Comparison of ENCODE assay signal across 1 cellular context in genomic region chr12:25328082-25328712, GRCh38.
A peak's percentile ranks its signal among the peaks of the same experiment; 100 is the strongest.
TF ChIP-seq lines count a peak whose summit lies in the region.

No MANE protein-coding gene starts in this region.

TF ChIP-seq in HEK293, 187 proteins besides CTCF, POLR2A, EP300 and RAD21 (continued from another document and continues in another):
- no peak; the same call in 1 of the 2 replicates for TF ChIP-seq ZNF518A (tag by site-specific recombination; conservative IDR thresholded peaks at IDR 0.05; ENCODE audit: low read depth)
- TF ChIP-seq ZNF704 (tag by site-specific recombination; IDR thresholded peaks at IDR 0.05) = no peak
- TF ChIP-seq ZNF600 (tag by site-specific recombination; IDR thresholded peaks at IDR 0.05) = 0 out of 2 replicates have a peak, but pooled peaks have one; percentile 23
- TF ChIP-seq ZNF747 (tag by site-specific recombination; IDR thresholded peaks at IDR 0.05) = no peak
- no peak for TF ChIP-seq ZNF292 (tag by site-specific recombination; IDR thresholded peaks at IDR 0.05; ENCODE audit: borderline replicate concordance, low read depth)
- TF ChIP-seq ZFP41 (tag by site-specific recombination; IDR thresholded peaks at IDR 0.05; ENCODE audit: borderline replicate concordance) = no peak
- no peak for TF ChIP-seq ZNF645 (tag by site-specific recombination; IDR thresholded peaks at IDR 0.05)
- TF ChIP-seq ZNF596 (tag by site-specific recombination; IDR thresholded peaks at IDR 0.05) = no peak
- no peak for TF ChIP-seq GLI4 (tag by site-specific recombination; IDR thresholded peaks at IDR 0.05)
- TF ChIP-seq PRDM4 (tag by site-specific recombination; IDR thresholded peaks at IDR 0.05) = no peak
- no peak for TF ChIP-seq ZNF274 (IDR thresholded peaks at IDR 0.05; ENCODE audit: low read length)
- no peak for TF ChIP-seq ZNF274 (tag by site-specific recombination; IDR thresholded peaks at IDR 0.05; ENCODE audit: borderline replicate concordance)
- TF ChIP-seq ZSCAN16 (tag by site-specific recombination; IDR thresholded peaks at IDR 0.05) = no peak
- TF ChIP-seq REPIN1 (tag by site-specific recombination; IDR thresholded peaks at IDR 0.05; ENCODE audit: low read depth) = no peak
- peak; percentile 26; the same call in 1 of the 2 replicates for TF ChIP-seq ZNF398 (tag by site-specific recombination; IDR thresholded peaks at IDR 0.05)
- TF ChIP-seq ZNF391 (tag by site-specific recombination; IDR thresholded peaks at IDR 0.05; ENCODE audit: borderline replicate concordance, low read depth) = no peak
- no peak for TF ChIP-seq YY2 (tag by site-specific recombination; IDR thresholded peaks at IDR 0.05)
- no peak for TF ChIP-seq ZSCAN23 (tag by site-specific recombination; IDR thresholded peaks at IDR 0.05)
- TF ChIP-seq ZNF660 (tag by site-specific recombination; IDR thresholded peaks at IDR 0.05) = peak; percentile 58; the same call in 1 of the 2 replicates
- no peak for TF ChIP-seq ZNF560 (tag by site-specific recombination; IDR thresholded peaks at IDR 0.05; ENCODE audit: borderline replicate concordance)
- TF ChIP-seq ZNF843 (tag by site-specific recombination; IDR thresholded peaks at IDR 0.05) = peak; percentile 80
- peak; percentile 80 for TF ChIP-seq INSM2 (tag by site-specific recombination; IDR thresholded peaks at IDR 0.05)
- no peak for TF ChIP-seq PATZ1 (tag by site-specific recombination; IDR thresholded peaks at IDR 0.05)
- no peak for TF ChIP-seq ZNF624 (tag by site-specific recombination; IDR thresholded peaks at IDR 0.05)
- TF ChIP-seq HOXD13 (CRISPR knock-in tag; IDR thresholded peaks at IDR 0.05; ENCODE audit: borderline replicate concordance) = no peak
- no peak for TF ChIP-seq ZNF341 (tag by site-specific recombination; IDR thresholded peaks at IDR 0.05; ENCODE audit: low read depth)
- TF ChIP-seq ZNF169 (tag by site-specific recombination; IDR thresholded peaks at IDR 0.05) = no peak
- TF ChIP-seq ZNF174 (tag by site-specific recombination; IDR thresholded peaks at IDR 0.05) = no peak
- no peak for TF ChIP-seq ZNF138 (tag by site-specific recombination; IDR thresholded peaks at IDR 0.05; ENCODE audit: borderline replicate concordance)
- TF ChIP-seq ZNF707 (tag by site-specific recombination; IDR thresholded peaks at IDR 0.05) = no peak
- TF ChIP-seq ZBTB20 (tag by site-specific recombination; IDR thresholded peaks at IDR 0.05) = no peak
- TF ChIP-seq ZNF23 (tag by site-specific recombination; IDR thresholded peaks at IDR 0.05; ENCODE audit: borderline replicate concordance) = no peak
- TF ChIP-seq ZNF701 (tag by site-specific recombination; IDR thresholded peaks at IDR 0.05) = no peak
- TF ChIP-seq ZNF544 (tag by site-specific recombination; IDR thresholded peaks at IDR 0.05) = no peak
- TF ChIP-seq SALL2 (tag by site-specific recombination; IDR thresholded peaks at IDR 0.05; ENCODE audit: borderline replicate concordance) = no peak
- no peak for TF ChIP-seq ZBTB10 (tag by site-specific recombination; IDR thresholded peaks at IDR 0.05)
- no peak for TF ChIP-seq ZNF239 (tag by site-specific recombination; IDR thresholded peaks at IDR 0.05)
- no peak for TF ChIP-seq ZNF155 (tag by site-specific recombination; IDR thresholded peaks at IDR 0.05)
- no peak for TF ChIP-seq SETDB1 (IDR thresholded peaks at IDR 0.05; ENCODE audit: insufficient read length, low read length)
- no peak for TF ChIP-seq GFI1B (tag by site-specific recombination; IDR thresholded peaks at IDR 0.05)
- no peak for TF ChIP-seq ZNF658 (tag by site-specific recombination; IDR thresholded peaks at IDR 0.05)
- TF ChIP-seq ZNF214 (tag by site-specific recombination; IDR thresholded peaks at IDR 0.05; ENCODE audit: borderline replicate concordance) = no peak
- no peak for TF ChIP-seq FEZF1 (tag by site-specific recombination; IDR thresholded peaks at IDR 0.05)
- no peak for TF ChIP-seq ZNF114 (tag by site-specific recombination; IDR thresholded peaks at IDR 0.05)
- no peak for TF ChIP-seq ZNF670 (tag by site-specific recombination; IDR thresholded peaks at IDR 0.05; ENCODE audit: low read depth)
- no peak for TF ChIP-seq ZNF426 (tag by site-specific recombination; IDR thresholded peaks at IDR 0.05)
- TF ChIP-seq ZNF146 (tag by site-specific recombination; IDR thresholded peaks at IDR 0.05) = no peak
- no peak for TF ChIP-seq ZNF626 (tag by site-specific recombination; IDR thresholded peaks at IDR 0.05)
- no peak for TF ChIP-seq ZNF416 (tag by site-specific recombination; IDR thresholded peaks at IDR 0.05)
